Comparison of ENCODE assay signal across 1 cellular context in the genomic region with DNA sequence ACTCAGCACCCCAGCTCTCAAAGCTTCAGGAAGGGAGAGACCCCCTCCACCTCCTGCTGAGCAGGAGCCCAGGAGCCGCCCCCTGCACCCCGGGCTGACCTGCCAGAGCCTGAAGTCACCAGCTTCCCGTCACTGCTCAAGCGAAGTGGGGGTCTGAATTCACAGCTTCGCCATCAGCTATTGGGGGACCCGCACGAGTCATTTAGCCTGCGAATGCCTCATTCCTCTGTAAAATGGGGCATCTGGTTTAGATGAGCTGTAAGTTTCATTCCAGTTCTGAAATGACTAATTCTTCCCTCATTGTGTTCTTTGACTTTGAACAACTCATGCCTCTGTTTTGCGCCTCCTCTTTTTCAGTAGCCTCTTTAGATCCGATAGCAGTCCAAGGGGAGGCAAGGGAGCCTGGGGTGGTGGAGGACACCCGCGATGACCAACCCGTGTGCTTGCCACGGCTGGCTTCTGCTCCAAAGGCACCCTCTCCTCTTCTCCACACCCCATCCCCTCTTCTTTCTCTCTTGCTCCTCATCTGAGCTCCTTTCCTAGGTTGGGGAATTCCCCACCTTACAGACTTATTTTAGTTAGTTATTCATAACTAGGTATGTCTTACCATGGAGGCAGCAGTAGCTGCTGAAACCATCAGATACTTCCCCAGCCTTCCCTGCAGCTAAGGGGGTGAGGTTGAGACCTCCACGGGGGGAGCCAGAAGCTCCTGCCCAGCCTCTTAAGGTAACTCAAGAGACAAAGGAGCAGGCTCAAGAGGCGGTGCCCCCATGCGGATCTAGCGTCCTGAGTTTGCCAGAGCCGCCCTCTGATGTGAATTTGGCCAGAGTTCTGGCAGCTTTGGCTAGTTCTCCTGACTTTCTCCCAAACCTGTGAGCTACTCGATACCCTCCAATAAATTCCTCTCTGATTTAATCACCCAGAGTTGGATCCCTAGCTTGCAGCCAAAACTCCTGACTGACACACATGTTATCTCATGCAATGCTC.
A peak's percentile ranks its signal among the peaks of the same experiment; 100 is the strongest.
TF ChIP-seq lines count a peak whose summit lies in the region.

No MANE protein-coding gene starts in this region.

TF ChIP-seq in K562, 482 proteins besides CTCF, POLR2A, EP300 and RAD21 (continued from another document):
- TF ChIP-seq HMBOX1 (IDR thresholded peaks at IDR 0.05) (peak; percentile 41; the same call in 1 of the 2 replicates), ZFP36 (IDR thresholded peaks at IDR 0.05; ENCODE audit: low read depth, low read length, partially characterized antibody) (peak; percentile 39), ZFP30 (CRISPR knock-in tag; IDR thresholded peaks at IDR 0.05; ENCODE audit: borderline replicate concordance) (no peak), HINFP (tag; conservative IDR thresholded peaks at IDR 0.05; ENCODE audit: low read depth) (no peak), KDM4B (IDR thresholded peaks at IDR 0.05; ENCODE audit: borderline replicate concordance in 2 of 2, low read depth in 1 of 2) (no peak)
- TF ChIP-seq, protein P1, sequence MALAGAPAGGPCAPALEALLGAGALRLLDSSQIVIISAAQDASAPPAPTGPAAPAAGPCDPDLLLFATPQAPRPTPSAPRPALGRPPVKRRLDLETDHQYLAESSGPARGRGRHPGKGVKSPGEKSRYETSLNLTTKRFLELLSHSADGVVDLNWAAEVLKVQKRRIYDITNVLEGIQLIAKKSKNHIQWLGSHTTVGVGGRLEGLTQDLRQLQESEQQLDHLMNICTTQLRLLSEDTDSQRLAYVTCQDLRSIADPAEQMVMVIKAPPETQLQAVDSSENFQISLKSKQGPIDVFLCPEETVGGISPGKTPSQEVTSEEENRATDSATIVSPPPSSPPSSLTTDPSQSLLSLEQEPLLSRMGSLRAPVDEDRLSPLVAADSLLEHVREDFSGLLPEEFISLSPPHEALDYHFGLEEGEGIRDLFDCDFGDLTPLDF (CRISPR knock-in tag; IDR thresholded peaks at IDR 0.05) = no peak
TF ChIP-seq in K562: peak in this region for 2.
